Comparison of ENCODE assay signal across 1 cellular context in genomic region chr15:49045691-49046112, GRCh38.
TF ChIP-seq lines count a peak whose summit lies in the region.

No MANE protein-coding gene starts in this region.

TF ChIP-seq in H1, 55 proteins besides CTCF, POLR2A, EP300 and RAD21:
- TF ChIP-seq SAP30 (IDR thresholded peaks at IDR 0.05; ENCODE audit: insufficient read depth, insufficient replicate concordance, low read length): peak; percentile 82
- TF ChIP-seq TEAD4 (IDR thresholded peaks at IDR 0.05; ENCODE audit: low read depth, low read length): 0 out of 2 replicates have a peak, but pooled peaks have one; percentile 18
- TF ChIP-seq KDM1A (IDR thresholded peaks at IDR 0.05; ENCODE audit: borderline replicate concordance, low read length): no peak
